2 cellular contexts compared by ENCODE assay signal in the genomic region with DNA sequence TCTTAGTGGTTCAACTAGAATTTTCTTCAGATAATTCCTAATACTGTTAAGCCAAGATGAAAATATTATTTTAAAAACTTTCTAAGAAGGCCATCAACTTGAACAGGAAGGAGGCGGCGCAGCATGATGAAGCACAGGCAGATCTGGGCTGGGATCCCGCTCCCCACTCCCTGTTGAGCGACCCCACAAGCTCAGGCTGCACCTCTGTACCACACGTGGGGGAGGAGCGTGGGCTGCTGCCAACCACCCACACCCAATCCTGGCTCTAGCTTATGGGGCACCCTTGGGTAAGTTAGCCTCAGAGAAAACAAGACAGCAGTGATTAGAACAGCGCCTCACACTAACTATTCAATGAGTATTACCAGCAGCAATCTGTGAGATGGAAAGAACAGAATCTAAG.
TF ChIP-seq lines count a peak whose summit lies in the region.

No MANE protein-coding gene starts in this region.

TF ChIP-seq in GM12878, 131 proteins besides CTCF, POLR2A, EP300 and RAD21:
- TF ChIP-seq DPF2 (IDR thresholded peaks at IDR 0.05), result no peak
- no peak for TF ChIP-seq SIX5 (IDR thresholded peaks at IDR 0.05; ENCODE audit: low read depth, low read length, severe bottlenecking)
- TF ChIP-seq HDAC2 (IDR thresholded peaks at IDR 0.05), result no peak
- no peak for TF ChIP-seq ZNF217 (IDR thresholded peaks at IDR 0.05)
- TF ChIP-seq RBBP5 (conservative IDR thresholded peaks at IDR 0.05), result no peak
- no peak for TF ChIP-seq YY1 (IDR thresholded peaks at IDR 0.05; ENCODE audit: low read depth, low read length)
- TF ChIP-seq, protein P1, sequence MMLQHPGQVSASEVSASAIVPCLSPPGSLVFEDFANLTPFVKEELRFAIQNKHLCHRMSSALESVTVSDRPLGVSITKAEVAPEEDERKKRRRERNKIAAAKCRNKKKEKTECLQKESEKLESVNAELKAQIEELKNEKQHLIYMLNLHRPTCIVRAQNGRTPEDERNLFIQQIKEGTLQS (IDR thresholded peaks at IDR 0.05; ENCODE audit: borderline replicate concordance, extremely low read depth, low read depth, low read length), result no peak

TF ChIP-seq in HepG2, 621 proteins besides CTCF, POLR2A, EP300 and RAD21:
- no peak for TF ChIP-seq GABPB1 (CRISPR knock-in tag; IDR thresholded peaks at IDR 0.05)
- TF ChIP-seq TEAD2 (CRISPR knock-in tag; IDR thresholded peaks at IDR 0.05), result no peak
- TF ChIP-seq SCMH1 (CRISPR knock-in tag; IDR thresholded peaks at IDR 0.05; ENCODE audit: borderline replicate concordance), result no peak
- no peak for TF ChIP-seq TBX2 (CRISPR knock-in tag; IDR thresholded peaks at IDR 0.05; ENCODE audit: borderline replicate concordance)
- no peak for TF ChIP-seq MAF1 (CRISPR knock-in tag; IDR thresholded peaks at IDR 0.05; ENCODE audit: borderline replicate concordance)
